In the genomic region with DNA sequence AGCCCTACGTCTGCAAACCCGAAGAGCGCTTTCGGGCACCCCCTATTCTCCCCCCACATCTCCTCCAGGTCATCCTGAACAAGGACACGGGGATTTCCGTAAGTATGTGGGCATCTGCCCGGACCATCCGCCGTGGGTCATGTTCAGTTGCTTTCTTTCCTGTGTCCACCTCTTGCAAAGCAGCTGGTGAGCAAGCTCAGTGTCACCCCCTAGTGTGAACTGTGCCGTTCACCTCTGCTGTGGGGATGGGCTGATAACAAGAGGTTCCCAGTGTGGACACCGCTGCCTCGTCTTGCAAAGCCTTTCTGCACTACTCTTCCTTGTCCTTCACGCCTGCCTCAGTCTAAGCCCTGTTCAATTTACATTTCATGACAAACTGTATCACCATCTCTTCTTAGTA, we compare ENCODE assay signal across 20 cellular contexts. TPM values are rescaled to one million over a fixed set of nuclear protein-coding genes. Genes with fewer than 3 reads are reported as not detected.
DNase-seq lines count a peak whose midpoint lies in the region; ATAC-seq and TF ChIP-seq lines count a peak whose summit lies in the region.
"Had no signal": no experiment of that assay in that cellular context is flagged by ENCODE, and none has a peak within 500 bp of the region (broad histone marks: within the 10 kb centered on the region; RNA-seq: fewer than 3 reads in every experiment).

No MANE protein-coding gene starts in this region.

- H3K4me1 ChIP-seq in PC-3 (ENCODE audit: insufficient read depth, low read length) (peaks cover 20% of the 10 kb centered on the region), endodermal cell (ENCODE audit: control insufficient read depth, insufficient read depth, low read length) (no peaks in the 10 kb centered on the region), stomach (peaks cover 30 to 70% (median 53%) of the 10 kb centered on the region in 4 donors)
- H3K4me1 ChIP-seq: prostate gland had no signal

- CTCF ChIA-PET in PC-3 (lab: Charles Lee): interaction anchor here (0.6 kb wide), 1 partner anchor 104 kb away, joined by 3 read pairs; no protein-coding TSS in a partner anchor

- ATAC-seq in activated T-cell treated with anti-CD3 and anti-CD28 coated beads, Interleukin-2, amount 50 U/mL, for 4 hours: no peak
- ATAC-seq in PC-3: no peak
- no peak for ATAC-seq in GM21360 (IDR thresholded peaks at IDR 0.05; ENCODE audit: unreplicated experiment)
- ATAC-seq in GM18505 (IDR thresholded peaks at IDR 0.05; ENCODE audit: unreplicated experiment): no peak
- no peak for ATAC-seq in GM19397 (IDR thresholded peaks at IDR 0.05; ENCODE audit: unreplicated experiment)
- ATAC-seq: effector memory CD8-positive, alpha-beta T cell had no signal

- intact Hi-C loops in PC-3 (cut with micrococcal nuclease) (no loop called here), stomach (cut with DNase I; ENCODE audit: low total_unique reads) (no loop called here)

- BruUV-seq in PC-3 (replicated peaks; lab: Mats Ljungman, UMichigan): no TSS peak

- DNase-seq in activated T-cell treated with anti-CD3 and anti-CD28 coated beads, Interleukin-2, amount 50 U/mL, for 24 hours: no peak
- no peak for DNase-seq in activated T-cell treated with anti-CD3 and anti-CD28 coated beads, Interleukin-2, amount 50 U/mL, for 4 hours
- no peak for DNase-seq in PC-3
- DNase-seq in endodermal cell: no peak
- DNase-seq in stomach: no peak
- DNase-seq: activated naive CD4-positive, alpha-beta T cell treated with anti-CD3 and anti-CD28 coated beads, Interleukin-2, amount 50 U/mL, for 16 hours; effector memory CD8-positive, alpha-beta T cell; MG63; NCI-H1436 treated with DMSO at 0.1 percent for 48 hours; NCI-H526 treated with DMSO at 0.1 percent for 48 hours; Right ventricle myocardium superior; stimulated activated CD4-positive, alpha-beta T cell treated with anti-CD3 and anti-CD28 coated beads, Interleukin-2, amount 100 ng/mL, for 48 hours; SW 1271 had no signal

- H3K36me3 Mint-ChIP-seq in activated T-cell treated with anti-CD3 and anti-CD28 coated beads, Interleukin-2, amount 50 U/mL, for 24 hours (ENCODE audit: low read depth): peaks cover 100% of the 10 kb centered on the region
- H3K36me3 Mint-ChIP-seq in activated T-cell treated with anti-CD3 and anti-CD28 coated beads, Interleukin-2, amount 50 U/mL, for 4 hours (ENCODE audit: insufficient read depth): peaks cover 61% of the 10 kb centered on the region
- H3K36me3 Mint-ChIP-seq in endodermal cell (ENCODE audit: low read depth): peaks cover 98% of the 10 kb centered on the region

- H2AFZ ChIP-seq in PC-3 (ENCODE audit: low read length): no peak overlapping the region
- H2AFZ ChIP-seq: neural progenitor cell had no signal

- TF ChIP-seq CTCF in PC-3 (conservative IDR thresholded peaks at IDR 0.05; ENCODE audit: low read depth, low read length): peak; percentile 37
- peak; percentile 29 for TF ChIP-seq CTCF in endodermal cell (conservative IDR thresholded peaks at IDR 0.05)
- TF ChIP-seq CTCF in stomach (IDR thresholded peaks at IDR 0.05): no peak

- H3K27me3 ChIP-seq in PC-3 (ENCODE audit: low read length): no peaks in the 10 kb centered on the region
- no peaks in the 10 kb centered on the region for H3K27me3 ChIP-seq in endodermal cell (ENCODE audit: control insufficient read depth, insufficient read depth, low read length, poor library complexity, severe bottlenecking)
- H3K27me3 ChIP-seq in stomach: no peaks in the 10 kb centered on the region
- H3K27me3 ChIP-seq: MG63, neural progenitor cell had no signal

- H3K4me3 Mint-ChIP-seq in activated T-cell treated with anti-CD3 and anti-CD28 coated beads, Interleukin-2, amount 50 U/mL, for 24 hours: no peak overlapping the region
- H3K4me3 Mint-ChIP-seq in activated T-cell treated with anti-CD3 and anti-CD28 coated beads, Interleukin-2, amount 50 U/mL, for 4 hours: no peak overlapping the region
- H3K4me3 Mint-ChIP-seq in endodermal cell: no peak overlapping the region
- H3K4me3 Mint-ChIP-seq: effector memory CD8-positive, alpha-beta T cell; neural progenitor cell had no signal

- peak overlapping the region; percentile 22 for H3K27ac Mint-ChIP-seq in activated T-cell treated with anti-CD3 and anti-CD28 coated beads, Interleukin-2, amount 50 U/mL, for 24 hours
- H3K27ac Mint-ChIP-seq in endodermal cell: no peak overlapping the region
- H3K27ac Mint-ChIP-seq: neural progenitor cell had no signal

- no peaks in the 10 kb centered on the region for H4K20me1 ChIP-seq in PC-3 (ENCODE audit: low read length)

- H3K27me3 Mint-ChIP-seq in activated T-cell treated with anti-CD3 and anti-CD28 coated beads, Interleukin-2, amount 50 U/mL, for 24 hours: no peaks in the 10 kb centered on the region
- H3K27me3 Mint-ChIP-seq in activated T-cell treated with anti-CD3 and anti-CD28 coated beads, Interleukin-2, amount 50 U/mL, for 4 hours (ENCODE audit: low read depth): no peaks in the 10 kb centered on the region
- H3K27me3 Mint-ChIP-seq in endodermal cell (ENCODE audit: insufficient read depth): no peaks in the 10 kb centered on the region
- H3K27me3 Mint-ChIP-seq: effector memory CD8-positive, alpha-beta T cell had no signal

- H3K9me3 Mint-ChIP-seq in activated T-cell treated with anti-CD3 and anti-CD28 coated beads, Interleukin-2, amount 50 U/mL, for 24 hours: no peaks in the 10 kb centered on the region
- H3K9me3 Mint-ChIP-seq in activated T-cell treated with anti-CD3 and anti-CD28 coated beads, Interleukin-2, amount 50 U/mL, for 4 hours: no peaks in the 10 kb centered on the region
- no peaks in the 10 kb centered on the region for H3K9me3 Mint-ChIP-seq in endodermal cell
- H3K9me3 Mint-ChIP-seq: effector memory CD8-positive, alpha-beta T cell; neural progenitor cell had no signal

- H3K9ac ChIP-seq in PC-3 (ENCODE audit: low read length) (no peak overlapping the region), endodermal cell (ENCODE audit: extremely low read depth, low read length, poor library complexity, severe bottlenecking) (no peak overlapping the region)
- H3K9ac ChIP-seq: neural progenitor cell had no signal

- H3K4me3 ChIP-seq in PC-3 (ENCODE audit: low read length) (no peak overlapping the region), endodermal cell (ENCODE audit: low read length) (no peak overlapping the region), stomach (no peak overlapping the region)
- H3K4me3 ChIP-seq: MG63, neural progenitor cell, prostate gland, skin epidermis had no signal

- TF ChIP-seq POLR2A in stomach (IDR thresholded peaks at IDR 0.05): no peak
- TF ChIP-seq POLR2A in GM18505 (IDR thresholded peaks at IDR 0.05; ENCODE audit: borderline replicate concordance, extremely low read depth, insufficient read depth, insufficient read length): no peak

- 96 to 97% methylated on average over 7 to 13 of the region's 13 CpGs for WGBS in endodermal cell (ENCODE audit: insufficient coverage in 1 of 2, insufficient read length in 1 of 2), 2 experiments
- WGBS in stomach, 5 donors: 88 to 97% (median 89%) methylated on average over 13 of the region's 13 CpGs

- H3K4me1 Mint-ChIP-seq in activated T-cell treated with anti-CD3 and anti-CD28 coated beads, Interleukin-2, amount 50 U/mL, for 24 hours (ENCODE audit: low read depth): peaks cover 33% of the 10 kb centered on the region
- peaks cover 25% of the 10 kb centered on the region for H3K4me1 Mint-ChIP-seq in activated T-cell treated with anti-CD3 and anti-CD28 coated beads, Interleukin-2, amount 50 U/mL, for 4 hours (ENCODE audit: low read depth)
- peaks cover 16% of the 10 kb centered on the region for H3K4me1 Mint-ChIP-seq in endodermal cell

- POLR2A ChIA-PET in PC-3 (lab: Charles Lee; ENCODE audit: unreplicated experiment): no interaction called here

- no peaks in the 10 kb centered on the region for H3F3A ChIP-seq in PC-3 (ENCODE audit: low read length, unreplicated experiment)

- H3K4me2 ChIP-seq in PC-3 (ENCODE audit: low read length): no peak overlapping the region
- H3K4me2 ChIP-seq: neural progenitor cell had no signal

- H3K27ac ChIP-seq in PC-3 (ENCODE audit: low read length) (no peak overlapping the region), endodermal cell (ENCODE audit: low read depth, low read length) (no peak overlapping the region), stomach (peak overlapping the region in 4 of 5 donors; percentile 20 to 96 (median 22))
- H3K27ac ChIP-seq: C4-2B, neural progenitor cell, prostate gland, skin epidermis had no signal

- no peaks in the 10 kb centered on the region for H3K9me2 ChIP-seq in PC-3 (replicated peaks; ENCODE audit: low read length)

- no peaks in the 10 kb centered on the region for H3K9me3 ChIP-seq in PC-3 (ENCODE audit: low read length)
- no peaks in the 10 kb centered on the region for H3K9me3 ChIP-seq in endodermal cell (ENCODE audit: control insufficient read depth, low read length)
- H3K9me3 ChIP-seq in stomach: no peaks in the 10 kb centered on the region
- H3K9me3 ChIP-seq: MG63, prostate gland had no signal

- TF ChIP-seq EP300 in stomach (IDR thresholded peaks at IDR 0.05): no peak

- H3K36me3 ChIP-seq in PC-3 (ENCODE audit: low read depth, low read length): peaks cover 86% of the 10 kb centered on the region
- H3K36me3 ChIP-seq in endodermal cell (ENCODE audit: control insufficient read depth, insufficient read depth, low read length): peaks cover 99% of the 10 kb centered on the region
- H3K36me3 ChIP-seq in stomach: peaks cover 85 to 100% (median 100%) of the 10 kb centered on the region in 4 donors

- peaks cover 4% of the 10 kb centered on the region; the same call in 1 of the 2 replicates for H3K79me2 ChIP-seq in PC-3 (ENCODE audit: low read length)

RNA-seq across cellular contexts. Expression of gene PRKAB1, which starts 8.6 kb away (rescaled TPM):
- 10 to 100 TPM; 30.9 to 37.3 (median 32.5) TPM for total RNA-seq in activated T-cell treated with anti-CD3 and anti-CD28 coated beads, Interleukin-2, amount 50 U/mL, for 4 hours
- 16.0 and 16.2 TPM in 2 replicates for total RNA-seq in PC-3 (2014; rRNA removed)
- total RNA-seq in endodermal cell: 10 to 100 TPM; 28.8 to 32.0 TPM
- 34.2 TPM for polyA plus RNA-seq in endodermal cell (2013, experiment 1 of 2)
- 31.7 TPM for polyA plus RNA-seq in endodermal cell (2013, experiment 2 of 2)
- total RNA-seq in stomach: 100 to 1,000 TPM in 1 of 5 donors, 10 to 100 TPM in 4; 22.6 to 143 (median 53.6) TPM
- polyA plus RNA-seq in stomach: 10 to 100 TPM; 30.7 to 53.6 (median 45.8) TPM

Comparison
In these comparisons a context has a peak if more than half of its experiments do, and no peak if none do; other contexts are left out.
1. H3K27ac ChIP-seq: peak in stomach (4 of 5); none in PC-3 (single experiment) and endodermal cell (single experiment).
2. CTCF ChIP-seq: peak in PC-3 (single experiment) and endodermal cell (single experiment); none in stomach (0 of 7).